11 cellular contexts compared by ENCODE assay signal in the genomic region with DNA sequence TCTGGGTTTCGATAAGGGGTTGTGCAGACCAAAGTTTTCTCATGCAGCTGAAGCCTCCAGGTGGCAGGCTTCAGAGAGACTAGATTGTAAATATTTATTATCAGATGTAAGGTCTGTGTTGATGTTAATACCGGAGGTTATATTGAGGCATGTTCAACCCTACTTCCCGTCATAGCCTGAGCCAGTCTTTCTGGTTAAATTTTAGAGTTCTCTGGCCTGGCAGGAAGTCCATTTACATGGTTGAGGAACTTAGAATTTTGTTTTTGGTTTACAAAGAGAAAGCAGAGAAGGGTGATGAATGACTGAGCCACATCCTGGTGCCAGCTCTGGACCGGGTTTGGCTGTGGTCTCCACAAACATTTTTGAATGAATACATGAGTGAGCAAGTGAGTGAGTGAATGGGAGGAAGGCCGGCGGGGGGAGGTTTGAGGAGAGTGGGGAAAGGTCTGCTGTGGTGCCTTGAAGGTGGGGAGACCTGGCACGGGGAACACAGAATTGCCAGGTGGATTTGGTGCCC.
DNase-seq lines count a peak whose midpoint lies in the region; ATAC-seq and TF ChIP-seq lines count a peak whose summit lies in the region.
"Had no signal": no experiment of that assay in that cellular context is flagged by ENCODE, and none has a peak within 500 bp of the region (broad histone marks: within the 10 kb centered on the region; RNA-seq: fewer than 3 reads in every experiment).

No MANE protein-coding gene starts in this region.

- CTCF ChIA-PET in activated B cell treated with CpG ODN at 0.5 μM for 24 hours (lab: Charles Lee): no interaction called here

- H3K27ac Mint-ChIP-seq in activated B cell treated with CpG ODN at 0.5 μM for 24 hours: peak overlapping the region; percentile 18

- intact Hi-C loops in activated B cell treated with CpG ODN at 0.5 μM for 24 hours (cut with micrococcal nuclease): no loop called here

- peak; percentile 39 for TF ChIP-seq CTCF in C4-2B (conservative IDR thresholded peaks at IDR 0.05)
- TF ChIP-seq CTCF in activated B cell treated with CpG ODN at 0.5 μM for 24 hours (IDR thresholded peaks at IDR 0.05): no peak

- H3K4me3 Mint-ChIP-seq in activated B cell treated with CpG ODN at 0.5 μM for 24 hours: no peak overlapping the region

- ATAC-seq in activated B cell treated with CpG ODN at 0.5 μM for 24 hours (ENCODE audit: low read depth): peak; percentile 25
- ATAC-seq in GM21423 (IDR thresholded peaks at IDR 0.05; ENCODE audit: unreplicated experiment): no peak
- ATAC-seq in GM21786 (IDR thresholded peaks at IDR 0.05; ENCODE audit: unreplicated experiment): no peak
- ATAC-seq: activated CD4-positive, CD25-positive, alpha-beta regulatory T cell treated with anti-CD3 and anti-CD28 coated beads, Interleukin-2, amount 50 U/mL, for 24 hours had no signal

- H3K27ac ChIP-seq in C4-2B (no peak overlapping the region), substantia nigra (ENCODE audit: low read depth, low read length, poor library complexity, severe bottlenecking) (no peak overlapping the region)
- H3K27ac ChIP-seq: right lobe of liver had no signal

- H3K36me3 Mint-ChIP-seq in activated B cell treated with CpG ODN at 0.5 μM for 24 hours (ENCODE audit: low read depth): no peaks in the 10 kb centered on the region

- POLR2A ChIA-PET in activated B cell treated with CpG ODN at 0.5 μM for 24 hours (lab: Charles Lee): interaction anchor here (0.7 kb wide), 1 partner anchor 9 kb away, joined by 3 read pairs; no protein-coding TSS in a partner anchor

- H3K27me3 Mint-ChIP-seq in activated B cell treated with CpG ODN at 0.5 μM for 24 hours: peaks cover 1% of the 10 kb centered on the region

- no peaks in the 10 kb centered on the region for H3K9me3 Mint-ChIP-seq in activated B cell treated with CpG ODN at 0.5 μM for 24 hours

- peaks cover 28% of the 10 kb centered on the region for H3K4me1 Mint-ChIP-seq in activated B cell treated with CpG ODN at 0.5 μM for 24 hours

- peak; percentile 25 for DNase-seq in HCEC 1CT
- DNase-seq in activated B cell treated with CpG ODN at 0.5 μM for 24 hours: no peak
- peak; percentile 37 for DNase-seq in left kidney (ENCODE audit: low read depth, low spot score)
- DNase-seq in T-helper 9 cell: no peak
- DNase-seq in substantia nigra (lab: John Stamatoyannopoulos, UW): no peak
- DNase-seq: DND-41, right lobe of liver had no signal

Comparison
In these comparisons a context has a peak if more than half of its experiments do, and no peak if none do; other contexts are left out.
1. DNase-seq: peak in HCEC 1CT (single experiment) and left kidney (single experiment); none in activated B cell treated with CpG ODN at 0.5 μM for 24 hours (single experiment), T-helper 9 cell (single experiment) and substantia nigra (0 of 49).